In genomic region chr12:47085815-47086252, GRCh38 we compare ENCODE assay signal across 8 cellular contexts. TPM values are rescaled to one million over a fixed set of nuclear protein-coding genes. Genes with fewer than 3 reads are reported as not detected.
DNase-seq lines count a peak whose midpoint lies in the region; FAIRE-seq and TF ChIP-seq lines count a peak whose summit lies in the region.

No MANE protein-coding gene starts in this region.

- H3K36me3 ChIP-seq in bronchial epithelial cell (ENCODE audit: control insufficient read depth, insufficient read depth, low read length) = no peaks in the 10 kb centered on the region

- peak overlapping the region; percentile 19 to 88 (median 41) for H3K27ac Mint-ChIP-seq in nephron

- no peak for FAIRE-seq in bronchial epithelial cell (lab: Jason Lieb, UNC)

- H3K27me3 Mint-ChIP-seq in nephron (ENCODE audit: low read depth) = peaks cover 24% of the 10 kb centered on the region

- H3K36me3 Mint-ChIP-seq in nephron (ENCODE audit: low read depth) = no peaks in the 10 kb centered on the region

- no peaks in the 10 kb centered on the region for H3K27me3 ChIP-seq in bronchial epithelial cell (ENCODE audit: control insufficient read depth, insufficient read depth, low read length)

- no peak overlapping the region for H3K4me3 ChIP-seq in bronchial epithelial cell (ENCODE audit: low read depth, low read length)

- H3K27ac ChIP-seq in substantia nigra (ENCODE audit: low read depth, low read length, poor library complexity, severe bottlenecking) = no peak overlapping the region

- peak; percentile 66 for DNase-seq in DMS153 treated with DMSO at 0.1 percent for 48 hours (lab: John Stamatoyannopoulos, UW; ENCODE audit: unreplicated experiment)
- peak; percentile 82 for DNase-seq in HT1080 (ENCODE audit: low read depth)
- DNase-seq in SW 1271 (lab: John Stamatoyannopoulos, UW) = peak; percentile 76 to 86
- peak; percentile 77 for DNase-seq in bronchial epithelial cell (ENCODE audit: low read depth)
- no peak for DNase-seq in substantia nigra (lab: John Stamatoyannopoulos, UW)
- DNase-seq in NCI-H1048 (lab: John Stamatoyannopoulos, UW) = no peak
- no peak for DNase-seq in NCI-H2107 treated with DMSO at 0.1 percent for 48 hours (lab: John Stamatoyannopoulos, UW; ENCODE audit: unreplicated experiment)

- H3K4me3 Mint-ChIP-seq in nephron = no peak overlapping the region

- peaks cover 2% of the 10 kb centered on the region for H3K9me3 Mint-ChIP-seq in nephron

- TF ChIP-seq CTCF in bronchial epithelial cell (IDR thresholded peaks at IDR 0.05; ENCODE audit: insufficient read depth, low read length, severe bottlenecking) (no peak), nephron (IDR thresholded peaks at IDR 0.05; ENCODE audit: unreplicated experiment in 3 of 3) (no peak)

- peaks cover 25% of the 10 kb centered on the region for H3K4me1 Mint-ChIP-seq in nephron

RNA-seq across cellular contexts. Expression of gene AMIGO2, which starts 6.1 kb away (rescaled TPM):
- total RNA-seq in HT1080 (2014; rRNA removed; shearing (Covaris generic)) = 134 and 138 TPM in 2 replicates
- 178 and 200 TPM in 2 replicates for polyA plus RNA-seq in HT1080 (2015; cell fraction: cytosol; rRNA removed)
- 286 and 294 TPM in 2 replicates for polyA plus RNA-seq in HT1080 (2015; cell fraction: nucleus; rRNA removed)
- 3.7 and 61.1 TPM in 2 replicates for total RNA-seq in bronchial epithelial cell

RNA-seq across cellular contexts. Expression of gene PCED1B, which starts 6.4 kb away (rescaled TPM):
- total RNA-seq in HT1080 (2014; rRNA removed; shearing (Covaris generic)) = 0.24 and 0.50 TPM in 2 replicates
- polyA plus RNA-seq in HT1080 (2015; cell fraction: cytosol; rRNA removed) = 3.2 and 3.7 TPM in 2 replicates
- 5.3 and 7.8 TPM in 2 replicates for polyA plus RNA-seq in HT1080 (2015; cell fraction: nucleus; rRNA removed)
- 0.51 and 1.3 TPM in 2 replicates for total RNA-seq in bronchial epithelial cell

Comparison
In these comparisons a context has a peak if more than half of its experiments do, and no peak if none do; other contexts are left out.
1. DNase-seq: peak in DMS153 treated with DMSO at 0.1 percent for 48 hours (single experiment), HT1080 (single experiment), SW 1271 (2 of 2) and bronchial epithelial cell (single experiment); none in substantia nigra (0 of 49), NCI-H1048 (single experiment) and NCI-H2107 treated with DMSO at 0.1 percent for 48 hours (single experiment).